1 cellular context compared by ENCODE assay signal in genomic region chr12:132083731-132084641, GRCh38.
TF ChIP-seq lines count a peak whose summit lies in the region.

No MANE protein-coding gene starts in this region.

TF ChIP-seq in HepG2, 621 proteins besides CTCF, POLR2A, EP300 and RAD21 (continued from another document and continues in another):
- TF ChIP-seq, protein P1, sequence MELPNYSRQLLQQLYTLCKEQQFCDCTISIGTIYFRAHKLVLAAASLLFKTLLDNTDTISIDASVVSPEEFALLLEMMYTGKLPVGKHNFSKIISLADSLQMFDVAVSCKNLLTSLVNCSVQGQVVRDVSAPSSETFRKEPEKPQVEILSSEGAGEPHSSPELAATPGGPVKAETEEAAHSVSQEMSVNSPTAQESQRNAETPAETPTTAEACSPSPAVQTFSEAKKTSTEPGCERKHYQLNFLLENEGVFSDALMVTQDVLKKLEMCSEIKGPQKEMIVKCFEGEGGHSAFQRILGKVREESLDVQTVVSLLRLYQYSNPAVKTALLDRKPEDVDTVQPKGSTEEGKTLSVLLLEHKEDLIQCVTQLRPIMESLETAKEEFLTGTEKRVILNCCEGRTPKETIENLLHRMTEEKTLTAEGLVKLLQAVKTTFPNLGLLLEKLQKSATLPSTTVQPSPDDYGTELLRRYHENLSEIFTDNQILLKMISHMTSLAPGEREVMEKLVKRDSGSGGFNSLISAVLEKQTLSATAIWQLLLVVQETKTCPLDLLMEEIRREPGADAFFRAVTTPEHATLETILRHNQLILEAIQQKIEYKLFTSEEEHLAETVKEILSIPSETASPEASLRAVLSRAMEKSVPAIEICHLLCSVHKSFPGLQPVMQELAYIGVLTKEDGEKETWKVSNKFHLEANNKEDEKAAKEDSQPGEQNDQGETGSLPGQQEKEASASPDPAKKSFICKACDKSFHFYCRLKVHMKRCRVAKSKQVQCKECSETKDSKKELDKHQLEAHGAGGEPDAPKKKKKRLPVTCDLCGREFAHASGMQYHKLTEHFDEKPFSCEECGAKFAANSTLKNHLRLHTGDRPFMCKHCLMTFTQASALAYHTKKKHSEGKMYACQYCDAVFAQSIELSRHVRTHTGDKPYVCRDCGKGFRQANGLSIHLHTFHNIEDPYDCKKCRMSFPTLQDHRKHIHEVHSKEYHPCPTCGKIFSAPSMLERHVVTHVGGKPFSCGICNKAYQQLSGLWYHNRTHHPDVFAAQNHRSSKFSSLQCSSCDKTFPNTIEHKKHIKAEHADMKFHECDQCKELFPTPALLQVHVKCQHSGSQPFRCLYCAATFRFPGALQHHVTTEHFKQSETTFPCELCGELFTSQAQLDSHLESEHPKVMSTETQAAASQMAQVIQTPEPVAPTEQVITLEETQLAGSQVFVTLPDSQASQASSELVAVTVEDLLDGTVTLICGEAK (IDR thresholded peaks at IDR 0.05): no peak
- TF ChIP-seq, protein P1 (CRISPR knock-in tag; IDR thresholded peaks at IDR 0.05): no peak
- TF ChIP-seq ZNF879 (CRISPR knock-in tag; IDR thresholded peaks at IDR 0.05) (no peak), HNRNPH1 (optimal IDR thresholded peaks at IDR 0.05; ENCODE audit: low read depth, low read length) (no peak), MAF1 (CRISPR knock-in tag; IDR thresholded peaks at IDR 0.05; ENCODE audit: borderline replicate concordance) (no peak), NFIB (CRISPR knock-in tag; IDR thresholded peaks at IDR 0.05; ENCODE audit: borderline replicate concordance) (no peak), PRDM15 (CRISPR knock-in tag; IDR thresholded peaks at IDR 0.05) (no peak), PLSCR1 (CRISPR knock-in tag; IDR thresholded peaks at IDR 0.05; ENCODE audit: borderline replicate concordance) (no peak), ZNF292 (CRISPR knock-in tag; IDR thresholded peaks at IDR 0.05; ENCODE audit: borderline replicate concordance, low read depth) (0 out of 2 replicates have a peak, but pooled peaks have one; percentile 27), GFI1 (CRISPR knock-in tag; IDR thresholded peaks at IDR 0.05; ENCODE audit: borderline replicate concordance) (no peak), MZF1 (CRISPR knock-in tag; IDR thresholded peaks at IDR 0.05; ENCODE audit: borderline replicate concordance) (no peak), RAD51 (IDR thresholded peaks at IDR 0.05; ENCODE audit: borderline replicate concordance) (no peak), ARHGAP35 (CRISPR knock-in tag; IDR thresholded peaks at IDR 0.05; ENCODE audit: borderline replicate concordance) (0 out of 2 replicates have a peak, but pooled peaks have one; percentile 58), ZNF619 (CRISPR knock-in tag; IDR thresholded peaks at IDR 0.05) (no peak), PAWR (CRISPR knock-in tag; IDR thresholded peaks at IDR 0.05; ENCODE audit: borderline replicate concordance) (no peak), NFKB2 (CRISPR knock-in tag; IDR thresholded peaks at IDR 0.05; ENCODE audit: borderline replicate concordance) (peak; percentile 59; the same call in 1 of the 2 replicates), ZNF572 (CRISPR knock-in tag; IDR thresholded peaks at IDR 0.05) (no peak), ZNF552 (CRISPR knock-in tag; IDR thresholded peaks at IDR 0.05; ENCODE audit: borderline replicate concordance) (no peak), TCF7 (IDR thresholded peaks at IDR 0.05; ENCODE audit: low read depth) (no peak), MED8 (CRISPR knock-in tag; IDR thresholded peaks at IDR 0.05; ENCODE audit: insufficient replicate concordance) (no peak), FOXJ3 (CRISPR knock-in tag; IDR thresholded peaks at IDR 0.05; ENCODE audit: borderline replicate concordance) (no peak), ZNF556 (CRISPR knock-in tag; IDR thresholded peaks at IDR 0.05; ENCODE audit: borderline replicate concordance) (no peak; the same call in 1 of the 2 replicates), ZNF329 (CRISPR knock-in tag; IDR thresholded peaks at IDR 0.05; ENCODE audit: low read depth) (no peak), CSRNP2 (CRISPR knock-in tag; conservative IDR thresholded peaks at IDR 0.05; ENCODE audit: low read depth) (no peak), ZNF788 (CRISPR knock-in tag; IDR thresholded peaks at IDR 0.05; ENCODE audit: borderline replicate concordance) (peak; percentile 48; the same call in 1 of the 2 replicates), MTF2 (CRISPR knock-in tag; IDR thresholded peaks at IDR 0.05; ENCODE audit: borderline replicate concordance) (no peak; the same call in 1 of the 2 replicates), SKIL (CRISPR knock-in tag; IDR thresholded peaks at IDR 0.05; ENCODE audit: borderline replicate concordance) (no peak)
- TF ChIP-seq, protein P2, sequence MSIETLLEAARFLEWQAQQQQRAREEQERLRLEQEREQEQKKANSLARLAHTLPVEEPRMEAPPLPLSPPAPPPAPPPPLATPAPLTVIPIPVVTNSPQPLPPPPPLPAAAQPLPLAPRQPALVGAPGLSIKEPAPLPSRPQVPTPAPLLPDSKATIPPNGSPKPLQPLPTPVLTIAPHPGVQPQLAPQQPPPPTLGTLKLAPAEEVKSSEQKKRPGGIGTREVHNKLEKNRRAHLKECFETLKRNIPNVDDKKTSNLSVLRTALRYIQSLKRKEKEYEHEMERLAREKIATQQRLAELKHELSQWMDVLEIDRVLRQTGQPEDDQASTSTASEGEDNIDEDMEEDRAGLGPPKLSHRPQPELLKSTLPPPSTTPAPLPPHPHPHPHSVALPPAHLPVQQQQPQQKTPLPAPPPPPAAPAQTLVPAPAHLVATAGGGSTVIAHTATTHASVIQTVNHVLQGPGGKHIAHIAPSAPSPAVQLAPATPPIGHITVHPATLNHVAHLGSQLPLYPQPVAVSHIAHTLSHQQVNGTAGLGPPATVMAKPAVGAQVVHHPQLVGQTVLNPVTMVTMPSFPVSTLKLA (IDR thresholded peaks at IDR 0.05): peak; percentile 73
- TF ChIP-seq, protein P3, sequence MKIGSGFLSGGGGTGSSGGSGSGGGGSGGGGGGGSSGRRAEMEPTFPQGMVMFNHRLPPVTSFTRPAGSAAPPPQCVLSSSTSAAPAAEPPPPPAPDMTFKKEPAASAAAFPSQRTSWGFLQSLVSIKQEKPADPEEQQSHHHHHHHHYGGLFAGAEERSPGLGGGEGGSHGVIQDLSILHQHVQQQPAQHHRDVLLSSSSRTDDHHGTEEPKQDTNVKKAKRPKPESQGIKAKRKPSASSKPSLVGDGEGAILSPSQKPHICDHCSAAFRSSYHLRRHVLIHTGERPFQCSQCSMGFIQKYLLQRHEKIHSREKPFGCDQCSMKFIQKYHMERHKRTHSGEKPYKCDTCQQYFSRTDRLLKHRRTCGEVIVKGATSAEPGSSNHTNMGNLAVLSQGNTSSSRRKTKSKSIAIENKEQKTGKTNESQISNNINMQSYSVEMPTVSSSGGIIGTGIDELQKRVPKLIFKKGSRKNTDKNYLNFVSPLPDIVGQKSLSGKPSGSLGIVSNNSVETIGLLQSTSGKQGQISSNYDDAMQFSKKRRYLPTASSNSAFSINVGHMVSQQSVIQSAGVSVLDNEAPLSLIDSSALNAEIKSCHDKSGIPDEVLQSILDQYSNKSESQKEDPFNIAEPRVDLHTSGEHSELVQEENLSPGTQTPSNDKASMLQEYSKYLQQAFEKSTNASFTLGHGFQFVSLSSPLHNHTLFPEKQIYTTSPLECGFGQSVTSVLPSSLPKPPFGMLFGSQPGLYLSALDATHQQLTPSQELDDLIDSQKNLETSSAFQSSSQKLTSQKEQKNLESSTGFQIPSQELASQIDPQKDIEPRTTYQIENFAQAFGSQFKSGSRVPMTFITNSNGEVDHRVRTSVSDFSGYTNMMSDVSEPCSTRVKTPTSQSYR (CRISPR knock-in tag; IDR thresholded peaks at IDR 0.05; ENCODE audit: borderline replicate concordance): no peak
- TF ChIP-seq, protein P4, sequence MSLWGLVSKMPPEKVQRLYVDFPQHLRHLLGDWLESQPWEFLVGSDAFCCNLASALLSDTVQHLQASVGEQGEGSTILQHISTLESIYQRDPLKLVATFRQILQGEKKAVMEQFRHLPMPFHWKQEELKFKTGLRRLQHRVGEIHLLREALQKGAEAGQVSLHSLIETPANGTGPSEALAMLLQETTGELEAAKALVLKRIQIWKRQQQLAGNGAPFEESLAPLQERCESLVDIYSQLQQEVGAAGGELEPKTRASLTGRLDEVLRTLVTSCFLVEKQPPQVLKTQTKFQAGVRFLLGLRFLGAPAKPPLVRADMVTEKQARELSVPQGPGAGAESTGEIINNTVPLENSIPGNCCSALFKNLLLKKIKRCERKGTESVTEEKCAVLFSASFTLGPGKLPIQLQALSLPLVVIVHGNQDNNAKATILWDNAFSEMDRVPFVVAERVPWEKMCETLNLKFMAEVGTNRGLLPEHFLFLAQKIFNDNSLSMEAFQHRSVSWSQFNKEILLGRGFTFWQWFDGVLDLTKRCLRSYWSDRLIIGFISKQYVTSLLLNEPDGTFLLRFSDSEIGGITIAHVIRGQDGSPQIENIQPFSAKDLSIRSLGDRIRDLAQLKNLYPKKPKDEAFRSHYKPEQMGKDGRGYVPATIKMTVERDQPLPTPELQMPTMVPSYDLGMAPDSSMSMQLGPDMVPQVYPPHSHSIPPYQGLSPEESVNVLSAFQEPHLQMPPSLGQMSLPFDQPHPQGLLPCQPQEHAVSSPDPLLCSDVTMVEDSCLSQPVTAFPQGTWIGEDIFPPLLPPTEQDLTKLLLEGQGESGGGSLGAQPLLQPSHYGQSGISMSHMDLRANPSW (CRISPR knock-in tag; IDR thresholded peaks at IDR 0.05; ENCODE audit: borderline replicate concordance): no peak
